Comparison of ENCODE assay signal across 11 cellular contexts in the genomic region with DNA sequence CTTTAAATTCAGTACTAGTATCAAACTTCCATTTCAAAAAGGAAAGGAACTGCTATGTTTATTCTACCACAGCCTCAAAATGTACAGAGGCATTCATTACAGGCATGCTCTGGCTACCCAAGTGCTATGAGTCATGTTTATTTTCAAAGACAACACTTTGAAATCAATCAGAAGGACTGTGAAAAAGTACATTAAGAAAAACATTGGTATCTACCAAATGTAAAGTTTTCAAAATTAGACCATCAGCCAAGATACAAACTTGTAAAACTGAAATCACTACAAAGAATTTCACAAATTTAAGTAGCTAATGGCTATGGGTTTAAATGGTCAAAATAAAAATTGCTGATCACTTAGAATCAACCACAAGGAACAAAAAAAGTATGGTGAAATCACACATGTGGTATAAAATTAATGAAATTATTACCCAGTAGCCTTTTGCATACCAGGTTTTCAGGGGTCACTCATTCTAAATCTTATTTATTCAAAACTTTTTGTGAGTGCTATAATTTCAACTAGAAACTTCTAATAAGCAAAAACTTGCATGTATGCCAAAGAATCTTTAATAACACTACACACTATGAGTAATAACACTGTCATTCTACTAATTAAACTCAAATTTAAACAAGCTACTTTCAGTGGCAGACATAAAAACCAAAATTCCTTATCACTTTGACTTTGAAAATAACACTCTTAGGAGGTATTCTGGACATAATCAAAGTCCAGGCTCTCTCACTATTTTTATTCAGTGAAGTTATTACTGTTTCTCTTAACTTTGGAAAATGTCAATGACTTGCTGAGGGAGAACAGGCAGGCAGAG. TPM values are rescaled to one million over a fixed set of nuclear protein-coding genes. Genes with fewer than 3 reads are reported as not detected.
DNase-seq lines count a peak whose midpoint lies in the region; ATAC-seq and TF ChIP-seq lines count a peak whose summit lies in the region.
"Had no signal": no experiment of that assay in that cellular context is flagged by ENCODE, and none has a peak within 500 bp of the region (broad histone marks: within the 10 kb centered on the region; RNA-seq: fewer than 3 reads in every experiment).

No MANE protein-coding gene starts in this region.

- no peak for ATAC-seq in stimulated activated naive B cell treated with anti-CD40 and anti-IgM and Interleukin-4, amounts not matched to agents 10 μg/mL and 1 μg/mL and 100 μg/mL, for 72 hours (replicated peaks)
- ATAC-seq: activated T-cell treated with anti-CD3 and anti-CD28 coated beads, Interleukin-2, amount 50 U/mL, for 72 hours had no signal

- H3K4me1 ChIP-seq in ascending aorta, result peaks cover 0 to 31% of the 10 kb centered on the region in 2 donors
- H3K4me1 ChIP-seq: prostate gland had no signal

- CTCF ChIA-PET in Calu3 (lab: Charles Lee), result interaction anchor here (0.9 to 1.2 kb wide), 3 partner anchors 14 to 169 kb away, joined by 3 read pairs; no protein-coding TSS in a partner anchor

- no peaks in the 10 kb centered on the region for H3K9me3 ChIP-seq in ascending aorta
- H3K9me3 ChIP-seq: prostate gland had no signal

- intact Hi-C loops in Calu3 (cut with micrococcal nuclease; ENCODE audit: unreplicated experiment), result loop anchor here (2.0 to 5.0 kb wide), 3 partner anchors 49 to 169 kb away; a partner anchor contains a TSS
- intact Hi-C loops in ascending aorta (cut with DNase I), result no loop called here

- DNase-seq in Calu3 (peak; percentile 27), NB4 (ENCODE audit: low read depth) (peak; percentile 42), dermis microvascular lymphatic vessel endothelial cell (ENCODE audit: low read depth in 2 of 2) (peak; percentile 16 to 76), mesothelial cell of epicardium (ENCODE audit: low spot score in 2 of 2, unreplicated experiment in 2 of 2) (no peak), OCI-M1 (lab: John Stamatoyannopoulos, UW) (no peak), ascending aorta (ENCODE audit: low spot score in 2 of 2) (no peak)
- DNase-seq in stimulated activated naive B cell treated with anti-CD40 and anti-IgM and Interleukin-4, amounts not matched to agents 10 μg/mL and 1 μg/mL and 100 μg/mL, for 72 hours, result no peak
- DNase-seq in activated CD8-positive, alpha-beta memory T cell treated with anti-CD3 and anti-CD28 coated beads for 24 hours, result no peak
- DNase-seq: activated T-cell treated with anti-CD3 and anti-CD28 coated beads, Interleukin-2, amount 50 U/mL, for 72 hours; NCI-H1105 treated with DMSO at 0.1 percent for 48 hours had no signal

- no peak for TF ChIP-seq CTCF in Calu3 (IDR thresholded peaks at IDR 0.05; ENCODE audit: unreplicated experiment)
- TF ChIP-seq CTCF in NB4 (IDR thresholded peaks at IDR 0.05; ENCODE audit: low read depth, low read length), result no peak
- TF ChIP-seq CTCF in mesothelial cell of epicardium (IDR thresholded peaks at IDR 0.05; ENCODE audit: unreplicated experiment), result no peak
- no peak for TF ChIP-seq CTCF in ascending aorta (IDR thresholded peaks at IDR 0.05)

- H3K4me3 Mint-ChIP-seq in Calu3 (ENCODE audit: low read depth, unreplicated experiment) (peak overlapping the region; percentile 47), mesothelial cell of epicardium (no peak overlapping the region)
- no peak overlapping the region for H3K4me3 Mint-ChIP-seq in stimulated activated naive B cell treated with anti-CD40 and anti-IgM and Interleukin-4, amounts not matched to agents 10 μg/mL and 1 μg/mL and 100 μg/mL, for 72 hours
- H3K4me3 Mint-ChIP-seq: activated T-cell treated with anti-CD3 and anti-CD28 coated beads, Interleukin-2, amount 50 U/mL, for 72 hours had no signal

- H3K4me3 ChIP-seq in NB4 (ENCODE audit: low read depth, low read length), result no peak overlapping the region
- H3K4me3 ChIP-seq in ascending aorta, result no peak overlapping the region
- H3K4me3 ChIP-seq: prostate gland had no signal

- H3K27ac Mint-ChIP-seq in Calu3 (ENCODE audit: unreplicated experiment) (peak overlapping the region; percentile 74), mesothelial cell of epicardium (peak overlapping the region; percentile 64)
- no peak overlapping the region for H3K27ac Mint-ChIP-seq in stimulated activated naive B cell treated with anti-CD40 and anti-IgM and Interleukin-4, amounts not matched to agents 10 μg/mL and 1 μg/mL and 100 μg/mL, for 72 hours
- H3K27ac Mint-ChIP-seq: activated T-cell treated with anti-CD3 and anti-CD28 coated beads, Interleukin-2, amount 50 U/mL, for 72 hours had no signal

- H3K27me3 Mint-ChIP-seq in Calu3 (ENCODE audit: unreplicated experiment), result no peaks in the 10 kb centered on the region
- H3K27me3 Mint-ChIP-seq in mesothelial cell of epicardium (ENCODE audit: low read depth), result no peaks in the 10 kb centered on the region
- H3K27me3 Mint-ChIP-seq in stimulated activated naive B cell treated with anti-CD40 and anti-IgM and Interleukin-4, amounts not matched to agents 10 μg/mL and 1 μg/mL and 100 μg/mL, for 72 hours, result peaks cover 0 to 6% of the 10 kb centered on the region in 2 donors

- H3K4me1 Mint-ChIP-seq in Calu3 (ENCODE audit: low read depth, unreplicated experiment) (peaks cover 61% of the 10 kb centered on the region), mesothelial cell of epicardium (peaks cover 45% of the 10 kb centered on the region)
- H3K4me1 Mint-ChIP-seq in stimulated activated naive B cell treated with anti-CD40 and anti-IgM and Interleukin-4, amounts not matched to agents 10 μg/mL and 1 μg/mL and 100 μg/mL, for 72 hours, result peaks cover 2 to 5% of the 10 kb centered on the region in 2 donors

- no peaks in the 10 kb centered on the region for H3K27me3 ChIP-seq in ascending aorta

- TF ChIP-seq POLR2A in NB4 (IDR thresholded peaks at IDR 0.05; ENCODE audit: extremely low read depth, insufficient read length), result no peak

- H3K36me3 Mint-ChIP-seq in Calu3 (ENCODE audit: insufficient read depth, unreplicated experiment) (no peaks in the 10 kb centered on the region), mesothelial cell of epicardium (peaks cover 14% of the 10 kb centered on the region)
- H3K36me3 Mint-ChIP-seq in stimulated activated naive B cell treated with anti-CD40 and anti-IgM and Interleukin-4, amounts not matched to agents 10 μg/mL and 1 μg/mL and 100 μg/mL, for 72 hours, result peaks cover 10 to 11% of the 10 kb centered on the region in 2 donors

- BruUV-seq in Calu3 (replicated peaks; lab: Mats Ljungman, UMichigan), result no TSS peak

- H3K9me3 Mint-ChIP-seq in Calu3 (ENCODE audit: low read depth, unreplicated experiment) (peaks cover 6% of the 10 kb centered on the region), mesothelial cell of epicardium (peaks cover 17% of the 10 kb centered on the region)
- peaks cover 0 to 6% of the 10 kb centered on the region in 2 donors for H3K9me3 Mint-ChIP-seq in stimulated activated naive B cell treated with anti-CD40 and anti-IgM and Interleukin-4, amounts not matched to agents 10 μg/mL and 1 μg/mL and 100 μg/mL, for 72 hours

- no peaks in the 10 kb centered on the region for H3K36me3 ChIP-seq in ascending aorta
- H3K36me3 ChIP-seq: prostate gland had no signal

- H3K27ac ChIP-seq in ascending aorta, result no peak overlapping the region

RNA-seq across cellular contexts. Expression of a gene that starts 49.2 kb away (rescaled TPM):
- total RNA-seq in Calu3 (2022) (92.6 and 103 TPM in 2 replicates), dermis microvascular lymphatic vessel endothelial cell (15.3 and 17.7 TPM in 2 replicates), mesothelial cell of epicardium (137 to 144 TPM (median 140 TPM) in 3 replicates), ascending aorta (103 TPM)

Comparison
In these comparisons a context has a peak if more than half of its experiments do, and no peak if none do; other contexts are left out.
1. DNase-seq: peak in Calu3 (single experiment), NB4 (single experiment) and dermis microvascular lymphatic vessel endothelial cell (2 of 2); none in mesothelial cell of epicardium (0 of 2), OCI-M1 (single experiment), ascending aorta (0 of 2), stimulated activated naive B cell treated with anti-CD40 and anti-IgM and Interleukin-4, amounts not matched to agents 10 μg/mL and 1 μg/mL and 100 μg/mL, for 72 hours (single experiment) and activated CD8-positive, alpha-beta memory T cell treated with anti-CD3 and anti-CD28 coated beads for 24 hours (single experiment).